In genomic region chr1:89041055-89041707, GRCh38 we compare ENCODE assay signal across 8 cellular contexts. TPM values are rescaled to one million over a fixed set of nuclear protein-coding genes. Genes with fewer than 3 reads are reported as not detected.
DNase-seq lines count a peak whose midpoint lies in the region; ATAC-seq and TF ChIP-seq lines count a peak whose summit lies in the region.

No MANE protein-coding gene starts in this region.

- H3K36me3 Mint-ChIP-seq in CD4-positive, CD25-positive, alpha-beta regulatory T cell = peaks cover 24% of the 10 kb centered on the region
- H3K36me3 Mint-ChIP-seq in activated naive CD8-positive, alpha-beta T cell treated with anti-CD3 and anti-CD28 coated beads, Interleukin-2, amount 10 ng/mL, durations not matched to agents 7 days and 5 days = peaks cover 41% of the 10 kb centered on the region

- no peak overlapping the region for H3K4me3 ChIP-seq in CD4-positive, CD25-positive, alpha-beta regulatory T cell (ENCODE audit: low read depth, low read length)
- H3K4me3 ChIP-seq in adrenal gland = no peak overlapping the region

- peak overlapping the region; percentile 21 to 79 (median 75) for H3K27ac Mint-ChIP-seq in CD4-positive, CD25-positive, alpha-beta regulatory T cell
- H3K27ac Mint-ChIP-seq in activated naive CD8-positive, alpha-beta T cell treated with anti-CD3 and anti-CD28 coated beads, Interleukin-2, amount 10 ng/mL, durations not matched to agents 7 days and 5 days = no peak overlapping the region

- peaks cover 4% of the 10 kb centered on the region for H3K27me3 ChIP-seq in CD4-positive, CD25-positive, alpha-beta regulatory T cell (ENCODE audit: control insufficient read depth, insufficient read depth, low read length)
- H3K27me3 ChIP-seq in adrenal gland = no peaks in the 10 kb centered on the region

- intact Hi-C loops in adrenal gland (cut with DNase I) = no loop called here

- H3K27ac ChIP-seq in CD4-positive, CD25-positive, alpha-beta regulatory T cell (ENCODE audit: insufficient read depth, low read length, poor library complexity, severe bottlenecking) = no peak overlapping the region
- H3K27ac ChIP-seq in adrenal gland = no peak overlapping the region

- ATAC-seq in CD4-positive, CD25-positive, alpha-beta regulatory T cell (ENCODE audit: low read depth in 2 of 2) = peak; percentile 60 to 64
- ATAC-seq in GM19351 (IDR thresholded peaks at IDR 0.05; ENCODE audit: unreplicated experiment) (peak; percentile 97), HG03095 (IDR thresholded peaks at IDR 0.05; ENCODE audit: unreplicated experiment) (peak; percentile 98)
- ATAC-seq in activated naive CD8-positive, alpha-beta T cell treated with anti-CD3 and anti-CD28 coated beads, Interleukin-2, amount 10 ng/mL, durations not matched to agents 7 days and 5 days (ENCODE audit: low read depth) = peak; percentile 67

- peaks cover 5% of the 10 kb centered on the region for H3K36me3 ChIP-seq in CD4-positive, CD25-positive, alpha-beta regulatory T cell (ENCODE audit: control insufficient read depth, insufficient read depth, low read length)
- H3K36me3 ChIP-seq in adrenal gland (replicated peaks in 1 of 2) = no peaks in the 10 kb centered on the region

- H3K4me3 Mint-ChIP-seq in CD4-positive, CD25-positive, alpha-beta regulatory T cell = peak overlapping the region in 1 of 4 donors; percentile 30
- H3K4me3 Mint-ChIP-seq in activated naive CD8-positive, alpha-beta T cell treated with anti-CD3 and anti-CD28 coated beads, Interleukin-2, amount 10 ng/mL, durations not matched to agents 7 days and 5 days = no peak overlapping the region

- peaks cover 9% of the 10 kb centered on the region for H3K4me1 ChIP-seq in CD4-positive, CD25-positive, alpha-beta regulatory T cell (ENCODE audit: control insufficient read depth, insufficient read depth, low read length, poor library complexity, severe bottlenecking)
- H3K4me1 ChIP-seq in adrenal gland (replicated peaks in 1 of 2) = no peaks in the 10 kb centered on the region

- DNase-seq in CD4-positive, CD25-positive, alpha-beta regulatory T cell = peak in 2 of 3 donors; percentile 19 to 68
- no peak for DNase-seq in activated naive CD8-positive, alpha-beta T cell treated with anti-CD3 and anti-CD28 coated beads, Interleukin-2, amount 10 ng/mL, durations not matched to agents 7 days and 5 days
- no peak for DNase-seq in NCI-H748 treated with DMSO at 0.1 percent for 48 hours (lab: John Stamatoyannopoulos, UW)
- no peak for DNase-seq in adrenal gland
- DNase-seq in GDM1 (lab: John Stamatoyannopoulos, UW) = no peak
- no peak for DNase-seq in NCI-H2171 (lab: John Stamatoyannopoulos, UW)

- H3K9me3 Mint-ChIP-seq in CD4-positive, CD25-positive, alpha-beta regulatory T cell = peaks cover 1 to 13% (median 3%) of the 10 kb centered on the region in 7 donors
- H3K9me3 Mint-ChIP-seq in activated naive CD8-positive, alpha-beta T cell treated with anti-CD3 and anti-CD28 coated beads, Interleukin-2, amount 10 ng/mL, durations not matched to agents 7 days and 5 days = peaks cover 20% of the 10 kb centered on the region

- TF ChIP-seq POLR2A in adrenal gland (IDR thresholded peaks at IDR 0.05) = no peak

- TF ChIP-seq CTCF in adrenal gland (IDR thresholded peaks at IDR 0.05) = no peak

- no peaks in the 10 kb centered on the region for H3K27me3 Mint-ChIP-seq in CD4-positive, CD25-positive, alpha-beta regulatory T cell
- no peaks in the 10 kb centered on the region for H3K27me3 Mint-ChIP-seq in activated naive CD8-positive, alpha-beta T cell treated with anti-CD3 and anti-CD28 coated beads, Interleukin-2, amount 10 ng/mL, durations not matched to agents 7 days and 5 days

- WGBS in adrenal gland, 4 donors = 78 to 90% (median 84%) methylated on average over 4 of the region's 4 CpGs

- H3K9me3 ChIP-seq in CD4-positive, CD25-positive, alpha-beta regulatory T cell (ENCODE audit: control insufficient read depth in 2 of 2, low read length in 2 of 2) = peaks cover 4 to 6% of the 10 kb centered on the region in 2 experiments
- H3K9me3 ChIP-seq in adrenal gland (replicated peaks in 1 of 3) = no peaks in the 10 kb centered on the region

- peaks cover 12 to 25% (median 20%) of the 10 kb centered on the region in 4 donors for H3K4me1 Mint-ChIP-seq in CD4-positive, CD25-positive, alpha-beta regulatory T cell
- H3K4me1 Mint-ChIP-seq in activated naive CD8-positive, alpha-beta T cell treated with anti-CD3 and anti-CD28 coated beads, Interleukin-2, amount 10 ng/mL, durations not matched to agents 7 days and 5 days = peaks cover 13% of the 10 kb centered on the region

- POLR2A ChIA-PET in activated naive CD8-positive, alpha-beta T cell treated with anti-CD3 and anti-CD28 coated beads, Interleukin-2, amount 10 ng/mL, durations not matched to agents 7 days and 5 days (lab: Charles Lee) = interaction anchor here (1.1 to 2.0 kb wide), 2 partner anchors 19 to 24 kb away, joined by 3 to 7 read pairs; partner anchors contain the start of genes GBP1 and GBP3

RNA-seq across cellular contexts. Expression of gene GBP3, which starts 18.5 kb away (rescaled TPM):
- total RNA-seq in CD4-positive, CD25-positive, alpha-beta regulatory T cell = 36.6 TPM
- polyA plus RNA-seq in CD4-positive, CD25-positive, alpha-beta regulatory T cell = 10 to 100 TPM; 11.7 to 21.8 (median 18.1) TPM
- total RNA-seq in activated naive CD8-positive, alpha-beta T cell treated with anti-CD3 and anti-CD28 coated beads, Interleukin-2, amount 10 ng/mL, durations not matched to agents 7 days and 5 days = 10 to 100 TPM; 45.9 to 50.7 TPM
- total RNA-seq in adrenal gland = 10 to 100 TPM; 14.8 to 54.4 (median 33.0) TPM
- polyA plus RNA-seq in adrenal gland = 10 to 100 TPM in 2 of 3 donors, 1 to 10 TPM in 1; 4.1 to 27.0 (median 10.1) TPM

RNA-seq across cellular contexts. Expression of gene GBP1, which starts 23.8 kb away (rescaled TPM):
- total RNA-seq in CD4-positive, CD25-positive, alpha-beta regulatory T cell = 87.1 TPM
- polyA plus RNA-seq in CD4-positive, CD25-positive, alpha-beta regulatory T cell = 100 to 1,000 TPM in 1 of 4 donors, 10 to 100 TPM in 3; 70.4 to 124 (median 93.6) TPM
- 100 to 1,000 TPM; 150 to 160 TPM for total RNA-seq in activated naive CD8-positive, alpha-beta T cell treated with anti-CD3 and anti-CD28 coated beads, Interleukin-2, amount 10 ng/mL, durations not matched to agents 7 days and 5 days
- total RNA-seq in adrenal gland = 100 to 1,000 TPM in 1 of 8 donors, 10 to 100 TPM in 5, 1 to 10 TPM in 2; 7.8 to 107 (median 16.6) TPM
- polyA plus RNA-seq in adrenal gland = 10 to 100 TPM; 13.9 to 25.4 (median 20.4) TPM

RNA-seq across cellular contexts. Expression of gene KYAT3, which starts 48.8 kb away (rescaled TPM):
- total RNA-seq in CD4-positive, CD25-positive, alpha-beta regulatory T cell = 16.5 TPM
- polyA plus RNA-seq in CD4-positive, CD25-positive, alpha-beta regulatory T cell = 10 to 100 TPM; 20.4 to 32.0 (median 24.4) TPM
- 10 to 100 TPM; 34.8 to 37.9 TPM for total RNA-seq in activated naive CD8-positive, alpha-beta T cell treated with anti-CD3 and anti-CD28 coated beads, Interleukin-2, amount 10 ng/mL, durations not matched to agents 7 days and 5 days
- 10 to 100 TPM; 22.2 to 43.8 (median 34.2) TPM for total RNA-seq in adrenal gland
- polyA plus RNA-seq in adrenal gland = 10 to 100 TPM; 16.0 to 64.3 (median 21.1) TPM

RNA-seq across cellular contexts. Expression of gene RBMXL1, which starts 48.8 kb away (rescaled TPM):
- 30.3 TPM for total RNA-seq in CD4-positive, CD25-positive, alpha-beta regulatory T cell
- polyA plus RNA-seq in CD4-positive, CD25-positive, alpha-beta regulatory T cell = 10 to 100 TPM; 10.6 to 14.0 (median 11.1) TPM
- total RNA-seq in activated naive CD8-positive, alpha-beta T cell treated with anti-CD3 and anti-CD28 coated beads, Interleukin-2, amount 10 ng/mL, durations not matched to agents 7 days and 5 days = 10 to 100 TPM; 22.2 to 22.9 TPM
- total RNA-seq in adrenal gland = 10 to 100 TPM in 7 of 8 donors, 1 to 10 TPM in 1; 6.2 to 20.0 (median 16.1) TPM
- polyA plus RNA-seq in adrenal gland = 1 to 10 TPM; 2.4 to 7.6 (median 2.5) TPM

Comparison
In these comparisons a context has a peak if more than half of its experiments do, and no peak if none do; other contexts are left out.
1. DNase-seq: peak in CD4-positive, CD25-positive, alpha-beta regulatory T cell (2 of 3); none in activated naive CD8-positive, alpha-beta T cell treated with anti-CD3 and anti-CD28 coated beads, Interleukin-2, amount 10 ng/mL, durations not matched to agents 7 days and 5 days (single experiment), NCI-H748 treated with DMSO at 0.1 percent for 48 hours (single experiment), adrenal gland (0 of 7), GDM1 (single experiment) and NCI-H2171 (single experiment).
2. Peak in every context shown above with its lines, with median percentiles within 50 percentile points of each other: ATAC-seq.